Comparison of ENCODE assay signal across 8 cellular contexts in genomic region chr1:71521655-71522264, GRCh38.
DNase-seq lines count a peak whose midpoint lies in the region; ATAC-seq and TF ChIP-seq lines count a peak whose summit lies in the region.

No MANE protein-coding gene starts in this region.

- H3K4me2 ChIP-seq in DOHH2 (ENCODE audit: low read length): no peak overlapping the region

- H4K20me1 ChIP-seq in DOHH2 (ENCODE audit: control insufficient read depth, insufficient read depth, low read depth, low read length): no peaks in the 10 kb centered on the region

- intact Hi-C loops in dorsolateral prefrontal cortex (cut with DNase I): loop anchor here (5.0 to 10.0 kb wide), 3 partner anchors 324 to 424 kb away; no protein-coding TSS in a partner anchor

- no peaks in the 10 kb centered on the region for H3K27me3 ChIP-seq in DOHH2 (ENCODE audit: control insufficient read depth, low read length)
- H3K27me3 ChIP-seq in NT2/D1 (ENCODE audit: insufficient read depth, insufficient read length): no peaks in the 10 kb centered on the region
- H3K27me3 ChIP-seq in dorsolateral prefrontal cortex: no peaks in the 10 kb centered on the region

- H3K27ac ChIP-seq in DOHH2 (ENCODE audit: low read depth, low read length) (no peak overlapping the region), dorsolateral prefrontal cortex (no peak overlapping the region)

- no peaks in the 10 kb centered on the region for H3K79me2 ChIP-seq in DOHH2 (ENCODE audit: control insufficient read depth, low read length)

- H3K9me3 ChIP-seq in DOHH2 (ENCODE audit: control insufficient read depth, insufficient read depth, low read length) (no peaks in the 10 kb centered on the region), NT2/D1 (ENCODE audit: insufficient read depth, low read length) (no peaks in the 10 kb centered on the region)

- no peaks in the 10 kb centered on the region for H3F3A ChIP-seq in DOHH2 (ENCODE audit: control insufficient read depth, insufficient read depth)

- peak; percentile 43 for DNase-seq in NT2/D1 (ENCODE audit: low read depth, low spot score)
- DNase-seq in dorsolateral prefrontal cortex: peak in 6 of 10 donors; percentile 34 to 75 (median 46)
- peak; percentile 24 for DNase-seq in middle frontal gyrus (ENCODE audit: extremely low spot score, low spot score)
- no peak for DNase-seq in epidermal melanocyte (ENCODE audit: insufficient read length, low spot score)
- DNase-seq in stimulated activated CD4-positive, alpha-beta T cell treated with anti-CD3 and anti-CD28 coated beads, Interleukin-4, amount 100 ng/mL, for 24 hours: no peak
- no peak for DNase-seq in activated CD4-positive, CD25-positive, alpha-beta regulatory T cell (lab: John Stamatoyannopoulos, UW)

- no peak overlapping the region for H3K4me3 ChIP-seq in DOHH2 (ENCODE audit: low read length)
- no peak overlapping the region for H3K4me3 ChIP-seq in NT2/D1 (ENCODE audit: insufficient read length, low read depth)
- no peak overlapping the region for H3K4me3 ChIP-seq in dorsolateral prefrontal cortex

- no peak overlapping the region for H3K9ac ChIP-seq in NT2/D1 (ENCODE audit: insufficient read length, low read depth)

- no peaks in the 10 kb centered on the region for H3K9me2 ChIP-seq in DOHH2 (replicated peaks; ENCODE audit: control insufficient read depth, low read length)

- TF ChIP-seq CTCF in DOHH2 (IDR thresholded peaks at IDR 0.05; ENCODE audit: low read depth, low read length, poor library complexity, severe bottlenecking) (peak; percentile 60), dorsolateral prefrontal cortex (IDR thresholded peaks at IDR 0.05 in 54 of 56, conservative IDR thresholded peaks at IDR 0.05 in 2 of 56; ENCODE audit: low read depth in 1 of 56, partially characterized antibody in 56 of 56) (peak; percentile 39 to 92 (median 68))

- ATAC-seq in HG02885 (IDR thresholded peaks at IDR 0.05; ENCODE audit: poor library complexity, unreplicated experiment): peak; percentile 66

- H3K36me3 ChIP-seq in DOHH2 (ENCODE audit: control insufficient read depth, low read length): no peaks in the 10 kb centered on the region
- no peaks in the 10 kb centered on the region for H3K36me3 ChIP-seq in NT2/D1 (ENCODE audit: insufficient read depth, insufficient read length, low read length)

- no peaks in the 10 kb centered on the region for H3K4me1 ChIP-seq in DOHH2 (ENCODE audit: control insufficient read depth, low read length)
- no peaks in the 10 kb centered on the region for H3K4me1 ChIP-seq in NT2/D1 (ENCODE audit: insufficient read depth, insufficient read length)

Comparison
In these comparisons a context has a peak if more than half of its experiments do, and no peak if none do; other contexts are left out.
1. DNase-seq: peak in NT2/D1 (single experiment), dorsolateral prefrontal cortex (6 of 10) and middle frontal gyrus (single experiment); none in epidermal melanocyte (single experiment), stimulated activated CD4-positive, alpha-beta T cell treated with anti-CD3 and anti-CD28 coated beads, Interleukin-4, amount 100 ng/mL, for 24 hours (single experiment) and activated CD4-positive, CD25-positive, alpha-beta regulatory T cell (0 of 4).